Comparison of ENCODE assay signal across 8 cellular contexts in the genomic region with DNA sequence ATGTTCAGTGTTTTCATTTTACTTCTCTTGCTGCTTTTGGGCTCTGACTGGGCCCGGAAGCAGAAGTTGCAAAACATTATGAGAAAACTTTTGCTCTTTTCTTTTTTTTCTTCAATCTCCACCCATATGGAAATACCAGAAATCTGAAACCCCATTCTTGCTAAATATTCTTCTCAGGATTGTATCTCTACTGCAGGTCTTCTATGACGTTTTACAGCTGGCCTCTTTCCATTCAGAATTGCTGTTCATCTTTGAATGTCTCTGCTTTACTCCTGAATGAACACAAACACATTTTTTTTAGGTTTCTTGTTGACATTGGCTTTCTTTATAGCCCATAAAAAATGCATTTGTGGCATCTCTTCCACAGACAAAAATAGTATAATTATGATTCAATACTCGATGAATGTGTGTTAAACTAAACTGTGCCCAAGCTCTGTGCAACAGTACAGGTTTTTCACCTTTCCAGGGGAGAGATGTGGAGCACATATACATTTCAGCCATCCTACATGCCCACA. TPM values are rescaled to one million over a fixed set of nuclear protein-coding genes. Genes with fewer than 3 reads are reported as not detected.
DNase-seq lines count a peak whose midpoint lies in the region; ATAC-seq lines count a peak whose summit lies in the region.

No MANE protein-coding gene starts in this region.

- H3K9me3 Mint-ChIP-seq in activated naive CD4-positive, alpha-beta T cell treated with anti-CD3 and anti-CD28 coated beads, Interleukin-2, amount 10 ng/mL, durations not matched to agents 7 days and 5 days, result no peaks in the 10 kb centered on the region

- H3K4me1 Mint-ChIP-seq in activated naive CD4-positive, alpha-beta T cell treated with anti-CD3 and anti-CD28 coated beads, Interleukin-2, amount 10 ng/mL, durations not matched to agents 7 days and 5 days, result peaks cover 73% of the 10 kb centered on the region

- H4K5ac ChIP-seq in mesendoderm (ENCODE audit: low read length), result no peak overlapping the region

- no peaks in the 10 kb centered on the region for H3K4me1 ChIP-seq in mesendoderm (ENCODE audit: control insufficient read depth, low read depth, low read length)

- peak; percentile 54 for ATAC-seq in GM21717 (IDR thresholded peaks at IDR 0.05; ENCODE audit: unreplicated experiment)

- no peak overlapping the region for H2AK5ac ChIP-seq in mesendoderm (ENCODE audit: low read length)

- WGBS in mesendoderm (ENCODE audit: extremely low coverage, insufficient coverage, low lambda C conversion rate), result no CpG with 5 or more reads among the region's 3 CpGs

- no peak overlapping the region for H2BK120ac ChIP-seq in mesendoderm (ENCODE audit: low read depth, low read length)

- H3K4me3 ChIP-seq in mesendoderm (ENCODE audit: low read length), result no peak overlapping the region

- no peaks in the 10 kb centered on the region for H3K27me3 Mint-ChIP-seq in activated naive CD4-positive, alpha-beta T cell treated with anti-CD3 and anti-CD28 coated beads, Interleukin-2, amount 10 ng/mL, durations not matched to agents 7 days and 5 days

- peak overlapping the region; percentile 39 for H4K8ac ChIP-seq in mesendoderm (ENCODE audit: low read depth, low read length)

- H3K36me3 ChIP-seq in mesendoderm (ENCODE audit: control insufficient read depth, insufficient read depth, low read length), result no peaks in the 10 kb centered on the region

- H3K9ac ChIP-seq in mesendoderm (ENCODE audit: low read length), result no peak overlapping the region

- H3K18ac ChIP-seq in mesendoderm (ENCODE audit: low read length), result no peak overlapping the region

- CTCF ChIA-PET in activated naive CD4-positive, alpha-beta T cell treated with anti-CD3 and anti-CD28 coated beads, Interleukin-2, amount 10 ng/mL, durations not matched to agents 7 days and 5 days (lab: Charles Lee), result interaction anchor here (0.6 kb wide), 1 partner anchor 20 kb away, joined by 3 read pairs; no protein-coding TSS in a partner anchor

- H3K27me3 ChIP-seq in mesendoderm (ENCODE audit: insufficient read depth, low read length, poor library complexity), result no peaks in the 10 kb centered on the region

- no peaks in the 10 kb centered on the region for H3K79me1 ChIP-seq in mesendoderm (ENCODE audit: low read length)

- H2BK5ac ChIP-seq in mesendoderm (ENCODE audit: low read length), result no peak overlapping the region

- no peaks in the 10 kb centered on the region for H3K79me2 ChIP-seq in mesendoderm (ENCODE audit: control insufficient read depth, insufficient read depth, low read length)

- peak overlapping the region; percentile 94 for H3K27ac Mint-ChIP-seq in activated naive CD4-positive, alpha-beta T cell treated with anti-CD3 and anti-CD28 coated beads, Interleukin-2, amount 10 ng/mL, durations not matched to agents 7 days and 5 days

- H2BK15ac ChIP-seq in mesendoderm (replicated peaks; ENCODE audit: low read depth), result no peak overlapping the region

- peak overlapping the region; percentile 68 for H3K4me3 Mint-ChIP-seq in activated naive CD4-positive, alpha-beta T cell treated with anti-CD3 and anti-CD28 coated beads, Interleukin-2, amount 10 ng/mL, durations not matched to agents 7 days and 5 days

- H3K27ac ChIP-seq in mesendoderm (ENCODE audit: low read depth, low read length), result no peak overlapping the region

- no peak overlapping the region for H3K4ac ChIP-seq in mesendoderm (ENCODE audit: low read depth, low read length)

- DNase-seq in ELR (ENCODE audit: low read depth) (peak; percentile 81), LoVo (ENCODE audit: low spot score) (peak; percentile 73), mesendoderm (no peak), NCI-H2107 treated with DMSO at 0.1 percent for 48 hours (lab: John Stamatoyannopoulos, UW; ENCODE audit: unreplicated experiment) (no peak), HuH-7.5 (ENCODE audit: low spot score) (no peak), T-helper 9 cell (no peak)
- peak; percentile 51 for DNase-seq in activated naive CD4-positive, alpha-beta T cell treated with anti-CD3 and anti-CD28 coated beads, Interleukin-2, amount 10 ng/mL, durations not matched to agents 7 days and 5 days

- no peak overlapping the region for H3K56ac ChIP-seq in mesendoderm (ENCODE audit: low read length)

- H3K23ac ChIP-seq in mesendoderm (ENCODE audit: low read length), result no peak overlapping the region

- no peak overlapping the region for H3K4me2 ChIP-seq in mesendoderm (ENCODE audit: low read length)

- H3K36me3 Mint-ChIP-seq in activated naive CD4-positive, alpha-beta T cell treated with anti-CD3 and anti-CD28 coated beads, Interleukin-2, amount 10 ng/mL, durations not matched to agents 7 days and 5 days, result peaks cover 41% of the 10 kb centered on the region

RNA-seq across cellular contexts. Expression of a gene that starts 18.8 kb away (rescaled TPM):
- polyA plus RNA-seq in mesendoderm (2013, experiment 1 of 2), result not detected
- under 0.01 TPM for polyA plus RNA-seq in mesendoderm (2013, experiment 2 of 2)

Comparison
In these comparisons a context has a peak if more than half of its experiments do, and no peak if none do; other contexts are left out.
1. DNase-seq: peak in ELR (single experiment), LoVo (single experiment) and activated naive CD4-positive, alpha-beta T cell treated with anti-CD3 and anti-CD28 coated beads, Interleukin-2, amount 10 ng/mL, durations not matched to agents 7 days and 5 days (single experiment); none in mesendoderm (single experiment), NCI-H2107 treated with DMSO at 0.1 percent for 48 hours (single experiment), HuH-7.5 (single experiment) and T-helper 9 cell (single experiment).